1 cellular context compared by ENCODE assay signal in the genomic region with DNA sequence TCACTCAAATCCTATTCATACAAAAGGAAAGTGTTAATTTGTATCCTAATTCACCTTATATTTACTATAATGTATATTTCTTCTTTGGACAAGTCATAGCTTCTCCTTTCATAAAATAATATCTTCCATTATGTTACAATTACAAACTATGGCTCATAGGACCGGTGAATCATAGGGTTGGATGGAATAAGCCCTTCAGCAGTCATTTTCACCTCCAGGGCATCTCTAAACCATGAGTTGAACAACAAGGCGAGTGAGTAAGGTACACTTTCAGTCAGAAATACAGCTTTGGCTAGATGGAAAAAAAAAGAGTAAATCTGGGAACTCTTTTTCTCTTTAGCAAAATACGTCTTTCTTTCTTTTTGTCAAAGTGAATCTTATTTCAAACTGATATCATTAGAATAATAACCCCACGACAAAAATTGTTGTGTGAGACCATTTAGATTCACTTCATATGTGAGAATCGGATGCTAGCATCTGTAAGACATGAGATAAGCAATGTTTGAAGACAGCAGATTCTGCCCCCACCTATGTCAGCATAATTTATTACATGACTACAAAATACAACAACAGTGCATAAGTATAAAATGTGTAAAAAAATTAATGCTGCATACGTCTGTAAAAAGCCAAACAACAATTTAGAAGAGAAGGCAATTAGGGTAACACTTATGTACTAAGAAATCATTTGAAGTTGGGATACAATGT.
TF ChIP-seq lines count a peak whose summit lies in the region.

No MANE protein-coding gene starts in this region.

TF ChIP-seq in K562, 482 proteins besides CTCF, POLR2A, EP300 and RAD21 (continued from another document and continues in another):
- TF ChIP-seq, protein P1, sequence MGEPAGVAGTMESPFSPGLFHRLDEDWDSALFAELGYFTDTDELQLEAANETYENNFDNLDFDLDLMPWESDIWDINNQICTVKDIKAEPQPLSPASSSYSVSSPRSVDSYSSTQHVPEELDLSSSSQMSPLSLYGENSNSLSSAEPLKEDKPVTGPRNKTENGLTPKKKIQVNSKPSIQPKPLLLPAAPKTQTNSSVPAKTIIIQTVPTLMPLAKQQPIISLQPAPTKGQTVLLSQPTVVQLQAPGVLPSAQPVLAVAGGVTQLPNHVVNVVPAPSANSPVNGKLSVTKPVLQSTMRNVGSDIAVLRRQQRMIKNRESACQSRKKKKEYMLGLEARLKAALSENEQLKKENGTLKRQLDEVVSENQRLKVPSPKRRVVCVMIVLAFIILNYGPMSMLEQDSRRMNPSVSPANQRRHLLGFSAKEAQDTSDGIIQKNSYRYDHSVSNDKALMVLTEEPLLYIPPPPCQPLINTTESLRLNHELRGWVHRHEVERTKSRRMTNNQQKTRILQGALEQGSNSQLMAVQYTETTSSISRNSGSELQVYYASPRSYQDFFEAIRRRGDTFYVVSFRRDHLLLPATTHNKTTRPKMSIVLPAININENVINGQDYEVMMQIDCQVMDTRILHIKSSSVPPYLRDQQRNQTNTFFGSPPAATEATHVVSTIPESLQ (CRISPR knock-in tag; IDR thresholded peaks at IDR 0.05): no peak
- TF ChIP-seq FOXM1 (IDR thresholded peaks at IDR 0.05; ENCODE audit: low read depth): no peak
- TF ChIP-seq FOXM1 (CRISPR knock-in tag; IDR thresholded peaks at IDR 0.05; ENCODE audit: low read depth): no peak
- TF ChIP-seq, protein P2, sequence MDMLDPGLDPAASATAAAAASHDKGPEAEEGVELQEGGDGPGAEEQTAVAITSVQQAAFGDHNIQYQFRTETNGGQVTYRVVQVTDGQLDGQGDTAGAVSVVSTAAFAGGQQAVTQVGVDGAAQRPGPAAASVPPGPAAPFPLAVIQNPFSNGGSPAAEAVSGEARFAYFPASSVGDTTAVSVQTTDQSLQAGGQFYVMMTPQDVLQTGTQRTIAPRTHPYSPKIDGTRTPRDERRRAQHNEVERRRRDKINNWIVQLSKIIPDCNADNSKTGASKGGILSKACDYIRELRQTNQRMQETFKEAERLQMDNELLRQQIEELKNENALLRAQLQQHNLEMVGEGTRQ (CRISPR knock-in tag; IDR thresholded peaks at IDR 0.05): no peak
- TF ChIP-seq ZNF644 (tag; IDR thresholded peaks at IDR 0.05; ENCODE audit: low read depth): no peak
- no peak for TF ChIP-seq HNRNPK (IDR thresholded peaks at IDR 0.05; ENCODE audit: low read depth, low read length, poor library complexity, severe bottlenecking)
- peak; percentile 38 to 43; a peak in 2 of 4 replicates for TF ChIP-seq MAZ (CRISPR knock-in tag; conservative IDR thresholded peaks at IDR 0.05 in 1 of 2, IDR thresholded peaks at IDR 0.05 in 1 of 2)
- no peak for TF ChIP-seq ZNF444 (CRISPR knock-in tag; IDR thresholded peaks at IDR 0.05)
- no peak for TF ChIP-seq ZKSCAN1 (IDR thresholded peaks at IDR 0.05; ENCODE audit: low read depth, low read length)
- TF ChIP-seq, protein P3, sequence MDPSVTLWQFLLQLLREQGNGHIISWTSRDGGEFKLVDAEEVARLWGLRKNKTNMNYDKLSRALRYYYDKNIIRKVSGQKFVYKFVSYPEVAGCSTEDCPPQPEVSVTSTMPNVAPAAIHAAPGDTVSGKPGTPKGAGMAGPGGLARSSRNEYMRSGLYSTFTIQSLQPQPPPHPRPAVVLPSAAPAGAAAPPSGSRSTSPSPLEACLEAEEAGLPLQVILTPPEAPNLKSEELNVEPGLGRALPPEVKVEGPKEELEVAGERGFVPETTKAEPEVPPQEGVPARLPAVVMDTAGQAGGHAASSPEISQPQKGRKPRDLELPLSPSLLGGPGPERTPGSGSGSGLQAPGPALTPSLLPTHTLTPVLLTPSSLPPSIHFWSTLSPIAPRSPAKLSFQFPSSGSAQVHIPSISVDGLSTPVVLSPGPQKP (CRISPR knock-in tag; IDR thresholded peaks at IDR 0.05): no peak
- TF ChIP-seq, protein P4, sequence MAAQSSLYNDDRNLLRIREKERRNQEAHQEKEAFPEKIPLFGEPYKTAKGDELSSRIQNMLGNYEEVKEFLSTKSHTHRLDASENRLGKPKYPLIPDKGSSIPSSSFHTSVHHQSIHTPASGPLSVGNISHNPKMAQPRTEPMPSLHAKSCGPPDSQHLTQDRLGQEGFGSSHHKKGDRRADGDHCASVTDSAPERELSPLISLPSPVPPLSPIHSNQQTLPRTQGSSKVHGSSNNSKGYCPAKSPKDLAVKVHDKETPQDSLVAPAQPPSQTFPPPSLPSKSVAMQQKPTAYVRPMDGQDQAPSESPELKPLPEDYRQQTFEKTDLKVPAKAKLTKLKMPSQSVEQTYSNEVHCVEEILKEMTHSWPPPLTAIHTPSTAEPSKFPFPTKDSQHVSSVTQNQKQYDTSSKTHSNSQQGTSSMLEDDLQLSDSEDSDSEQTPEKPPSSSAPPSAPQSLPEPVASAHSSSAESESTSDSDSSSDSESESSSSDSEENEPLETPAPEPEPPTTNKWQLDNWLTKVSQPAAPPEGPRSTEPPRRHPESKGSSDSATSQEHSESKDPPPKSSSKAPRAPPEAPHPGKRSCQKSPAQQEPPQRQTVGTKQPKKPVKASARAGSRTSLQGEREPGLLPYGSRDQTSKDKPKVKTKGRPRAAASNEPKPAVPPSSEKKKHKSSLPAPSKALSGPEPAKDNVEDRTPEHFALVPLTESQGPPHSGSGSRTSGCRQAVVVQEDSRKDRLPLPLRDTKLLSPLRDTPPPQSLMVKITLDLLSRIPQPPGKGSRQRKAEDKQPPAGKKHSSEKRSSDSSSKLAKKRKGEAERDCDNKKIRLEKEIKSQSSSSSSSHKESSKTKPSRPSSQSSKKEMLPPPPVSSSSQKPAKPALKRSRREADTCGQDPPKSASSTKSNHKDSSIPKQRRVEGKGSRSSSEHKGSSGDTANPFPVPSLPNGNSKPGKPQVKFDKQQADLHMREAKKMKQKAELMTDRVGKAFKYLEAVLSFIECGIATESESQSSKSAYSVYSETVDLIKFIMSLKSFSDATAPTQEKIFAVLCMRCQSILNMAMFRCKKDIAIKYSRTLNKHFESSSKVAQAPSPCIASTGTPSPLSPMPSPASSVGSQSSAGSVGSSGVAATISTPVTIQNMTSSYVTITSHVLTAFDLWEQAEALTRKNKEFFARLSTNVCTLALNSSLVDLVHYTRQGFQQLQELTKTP (IDR thresholded peaks at IDR 0.05; ENCODE audit: low read depth in 1 of 2, partially characterized antibody in 2 of 2): no peak
- no peak for TF ChIP-seq TBP (optimal IDR thresholded peaks at IDR 0.05; ENCODE audit: low read depth, low read length)
- TF ChIP-seq, protein P5, sequence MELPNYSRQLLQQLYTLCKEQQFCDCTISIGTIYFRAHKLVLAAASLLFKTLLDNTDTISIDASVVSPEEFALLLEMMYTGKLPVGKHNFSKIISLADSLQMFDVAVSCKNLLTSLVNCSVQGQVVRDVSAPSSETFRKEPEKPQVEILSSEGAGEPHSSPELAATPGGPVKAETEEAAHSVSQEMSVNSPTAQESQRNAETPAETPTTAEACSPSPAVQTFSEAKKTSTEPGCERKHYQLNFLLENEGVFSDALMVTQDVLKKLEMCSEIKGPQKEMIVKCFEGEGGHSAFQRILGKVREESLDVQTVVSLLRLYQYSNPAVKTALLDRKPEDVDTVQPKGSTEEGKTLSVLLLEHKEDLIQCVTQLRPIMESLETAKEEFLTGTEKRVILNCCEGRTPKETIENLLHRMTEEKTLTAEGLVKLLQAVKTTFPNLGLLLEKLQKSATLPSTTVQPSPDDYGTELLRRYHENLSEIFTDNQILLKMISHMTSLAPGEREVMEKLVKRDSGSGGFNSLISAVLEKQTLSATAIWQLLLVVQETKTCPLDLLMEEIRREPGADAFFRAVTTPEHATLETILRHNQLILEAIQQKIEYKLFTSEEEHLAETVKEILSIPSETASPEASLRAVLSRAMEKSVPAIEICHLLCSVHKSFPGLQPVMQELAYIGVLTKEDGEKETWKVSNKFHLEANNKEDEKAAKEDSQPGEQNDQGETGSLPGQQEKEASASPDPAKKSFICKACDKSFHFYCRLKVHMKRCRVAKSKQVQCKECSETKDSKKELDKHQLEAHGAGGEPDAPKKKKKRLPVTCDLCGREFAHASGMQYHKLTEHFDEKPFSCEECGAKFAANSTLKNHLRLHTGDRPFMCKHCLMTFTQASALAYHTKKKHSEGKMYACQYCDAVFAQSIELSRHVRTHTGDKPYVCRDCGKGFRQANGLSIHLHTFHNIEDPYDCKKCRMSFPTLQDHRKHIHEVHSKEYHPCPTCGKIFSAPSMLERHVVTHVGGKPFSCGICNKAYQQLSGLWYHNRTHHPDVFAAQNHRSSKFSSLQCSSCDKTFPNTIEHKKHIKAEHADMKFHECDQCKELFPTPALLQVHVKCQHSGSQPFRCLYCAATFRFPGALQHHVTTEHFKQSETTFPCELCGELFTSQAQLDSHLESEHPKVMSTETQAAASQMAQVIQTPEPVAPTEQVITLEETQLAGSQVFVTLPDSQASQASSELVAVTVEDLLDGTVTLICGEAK (IDR thresholded peaks at IDR 0.05): no peak
- TF ChIP-seq, protein P5 (CRISPR knock-in tag; IDR thresholded peaks at IDR 0.05): no peak
- no peak for TF ChIP-seq POLR2B (IDR thresholded peaks at IDR 0.05; ENCODE audit: low read depth, partially characterized antibody)
- no peak for TF ChIP-seq ZNF263 (CRISPR knock-in tag; IDR thresholded peaks at IDR 0.05; ENCODE audit: borderline replicate concordance)
- no peak for TF ChIP-seq ZBTB7A (IDR thresholded peaks at IDR 0.05; ENCODE audit: borderline replicate concordance, control insufficient read depth, low read depth, low read length)
- no peak for TF ChIP-seq MAFF (IDR thresholded peaks at IDR 0.05; ENCODE audit: low read length)
- 0 out of 2 replicates have a peak, but pooled peaks have one; percentile 39 for TF ChIP-seq SMARCE1 (IDR thresholded peaks at IDR 0.05)
- no peak for TF ChIP-seq SMARCB1 (IDR thresholded peaks at IDR 0.05; ENCODE audit: insufficient read length, low read depth)
- TF ChIP-seq ZNF408 (CRISPR knock-in tag; IDR thresholded peaks at IDR 0.05; ENCODE audit: low read depth): no peak
- TF ChIP-seq, protein P6, sequence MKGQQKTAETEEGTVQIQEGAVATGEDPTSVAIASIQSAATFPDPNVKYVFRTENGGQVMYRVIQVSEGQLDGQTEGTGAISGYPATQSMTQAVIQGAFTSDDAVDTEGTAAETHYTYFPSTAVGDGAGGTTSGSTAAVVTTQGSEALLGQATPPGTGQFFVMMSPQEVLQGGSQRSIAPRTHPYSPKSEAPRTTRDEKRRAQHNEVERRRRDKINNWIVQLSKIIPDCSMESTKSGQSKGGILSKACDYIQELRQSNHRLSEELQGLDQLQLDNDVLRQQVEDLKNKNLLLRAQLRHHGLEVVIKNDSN (CRISPR knock-in tag; IDR thresholded peaks at IDR 0.05): no peak
- no peak for TF ChIP-seq NFATC3 (IDR thresholded peaks at IDR 0.05)
- TF ChIP-seq, protein P7, sequence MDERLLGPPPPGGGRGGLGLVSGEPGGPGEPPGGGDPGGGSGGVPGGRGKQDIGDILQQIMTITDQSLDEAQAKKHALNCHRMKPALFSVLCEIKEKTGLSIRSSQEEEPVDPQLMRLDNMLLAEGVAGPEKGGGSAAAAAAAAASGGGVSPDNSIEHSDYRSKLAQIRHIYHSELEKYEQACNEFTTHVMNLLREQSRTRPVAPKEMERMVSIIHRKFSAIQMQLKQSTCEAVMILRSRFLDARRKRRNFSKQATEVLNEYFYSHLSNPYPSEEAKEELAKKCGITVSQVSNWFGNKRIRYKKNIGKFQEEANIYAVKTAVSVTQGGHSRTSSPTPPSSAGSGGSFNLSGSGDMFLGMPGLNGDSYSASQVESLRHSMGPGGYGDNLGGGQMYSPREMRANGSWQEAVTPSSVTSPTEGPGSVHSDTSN (CRISPR knock-in tag; IDR thresholded peaks at IDR 0.05; ENCODE audit: low read depth): no peak
- TF ChIP-seq, protein P7 (tag; conservative IDR thresholded peaks at IDR 0.05; ENCODE audit: low read depth): peak; percentile 89
- TF ChIP-seq HOXB6 (CRISPR knock-in tag; IDR thresholded peaks at IDR 0.05; ENCODE audit: borderline replicate concordance): no peak
- no peak for TF ChIP-seq ZNF121 (CRISPR knock-in tag; conservative IDR thresholded peaks at IDR 0.05)
- TF ChIP-seq SUPT5H (IDR thresholded peaks at IDR 0.05): no peak
- TF ChIP-seq, protein P8, sequence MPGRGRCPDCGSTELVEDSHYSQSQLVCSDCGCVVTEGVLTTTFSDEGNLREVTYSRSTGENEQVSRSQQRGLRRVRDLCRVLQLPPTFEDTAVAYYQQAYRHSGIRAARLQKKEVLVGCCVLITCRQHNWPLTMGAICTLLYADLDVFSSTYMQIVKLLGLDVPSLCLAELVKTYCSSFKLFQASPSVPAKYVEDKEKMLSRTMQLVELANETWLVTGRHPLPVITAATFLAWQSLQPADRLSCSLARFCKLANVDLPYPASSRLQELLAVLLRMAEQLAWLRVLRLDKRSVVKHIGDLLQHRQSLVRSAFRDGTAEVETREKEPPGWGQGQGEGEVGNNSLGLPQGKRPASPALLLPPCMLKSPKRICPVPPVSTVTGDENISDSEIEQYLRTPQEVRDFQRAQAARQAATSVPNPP (IDR thresholded peaks at IDR 0.05; ENCODE audit: borderline replicate concordance, insufficient read depth, insufficient read length): no peak
- TF ChIP-seq ZFPM2 (CRISPR knock-in tag; IDR thresholded peaks at IDR 0.05): no peak
- no peak for TF ChIP-seq ZNF41 (CRISPR knock-in tag; conservative IDR thresholded peaks at IDR 0.05)
- TF ChIP-seq SMAD3 (CRISPR knock-in tag; conservative IDR thresholded peaks at IDR 0.05): no peak
- no peak for TF ChIP-seq EWSR1 (IDR thresholded peaks at IDR 0.05; ENCODE audit: borderline replicate concordance, low read depth, partially characterized antibody)
- no peak for TF ChIP-seq SRSF7 (optimal IDR thresholded peaks at IDR 0.05; ENCODE audit: low read depth, low read length)
